In the genomic region with DNA sequence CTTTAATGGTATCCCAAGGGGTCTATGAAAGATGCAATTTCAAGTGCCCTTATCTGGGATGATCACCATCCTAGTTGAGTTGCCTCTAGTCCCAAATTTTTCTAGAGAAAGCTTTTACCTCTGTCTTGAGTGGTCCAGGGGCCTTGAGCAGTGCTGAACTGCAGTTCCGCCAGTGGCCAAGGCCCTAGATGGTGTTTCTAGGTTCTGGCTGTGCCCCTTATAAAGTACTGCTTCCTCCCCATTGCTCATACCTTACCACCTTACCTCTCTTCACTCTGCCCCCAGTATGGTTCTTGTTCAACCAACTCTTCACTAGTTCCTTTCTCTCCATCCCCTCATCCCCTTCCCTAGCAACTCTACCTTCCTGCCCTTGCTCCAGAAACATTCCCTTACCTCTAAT, we compare ENCODE assay signal across 22 cellular contexts. TPM values are rescaled to one million over a fixed set of nuclear protein-coding genes. Genes with fewer than 3 reads are reported as not detected.
DNase-seq lines count a peak whose midpoint lies in the region; ATAC-seq and TF ChIP-seq lines count a peak whose summit lies in the region.
"Had no signal": no experiment of that assay in that cellular context is flagged by ENCODE, and none has a peak within 500 bp of the region (broad histone marks: within the 10 kb centered on the region; RNA-seq: fewer than 3 reads in every experiment).

No MANE protein-coding gene starts in this region.

- H3K4me3 Mint-ChIP-seq in activated naive CD4-positive, alpha-beta T cell treated with anti-CD3 and anti-CD28 coated beads for 36 hours, result peak overlapping the region; percentile 99
- peak overlapping the region; percentile 100 for H3K4me3 Mint-ChIP-seq in activated T-helper 2 cell treated with anti-CD3 and anti-CD28 coated beads, Interferon-gamma antibody, Interleukin-2, Interleukin-4, amounts not matched to agents 10 μg/mL and 5 μg/mL and 100 μg/mL, durations not matched to agents 14 hours and 24 hours and 36 hours (ENCODE audit: low read depth)
- peak overlapping the region; percentile 97 for H3K4me3 Mint-ChIP-seq in stimulated activated effector memory CD8-positive, alpha-beta T cell treated with anti-CD3 and anti-CD28 coated beads, Interleukin-12 subunit alpha, Interleukin-12 subunit beta, amount 100 ng/mL, for 72 hours

- TF ChIP-seq POLR2A in stomach (IDR thresholded peaks at IDR 0.05) (no peak), GM18505 (IDR thresholded peaks at IDR 0.05; ENCODE audit: borderline replicate concordance, extremely low read depth, insufficient read depth, insufficient read length) (no peak)

- intact Hi-C loops in activated naive CD4-positive, alpha-beta T cell treated with anti-CD3 and anti-CD28 coated beads for 36 hours (cut with micrococcal nuclease), result loop anchor here (1.0 to 10.0 kb wide), 2 partner anchors 8 to 1429 kb away; no protein-coding TSS in a partner anchor
- intact Hi-C loops in activated T-helper 2 cell treated with anti-CD3 and anti-CD28 coated beads, Interferon-gamma antibody, Interleukin-2, Interleukin-4, amounts not matched to agents 10 μg/mL and 5 μg/mL and 100 μg/mL, durations not matched to agents 14 hours and 24 hours and 36 hours (cut with micrococcal nuclease), result no loop called here
- intact Hi-C loops in stomach (cut with DNase I; ENCODE audit: low total_unique reads), result no loop called here

- no peaks in the 10 kb centered on the region for H3K36me3 ChIP-seq in stomach
- H3K36me3 ChIP-seq: tibial artery had no signal

- H3K27ac Mint-ChIP-seq in activated naive CD4-positive, alpha-beta T cell treated with anti-CD3 and anti-CD28 coated beads for 36 hours, result peak overlapping the region; percentile 67
- peak overlapping the region; percentile 24 for H3K27ac Mint-ChIP-seq in activated T-helper 2 cell treated with anti-CD3 and anti-CD28 coated beads, Interferon-gamma antibody, Interleukin-2, Interleukin-4, amounts not matched to agents 10 μg/mL and 5 μg/mL and 100 μg/mL, durations not matched to agents 14 hours and 24 hours and 36 hours
- peak overlapping the region; percentile 98 for H3K27ac Mint-ChIP-seq in stimulated activated effector memory CD8-positive, alpha-beta T cell treated with anti-CD3 and anti-CD28 coated beads, Interleukin-12 subunit alpha, Interleukin-12 subunit beta, amount 100 ng/mL, for 72 hours

- H3K27ac ChIP-seq in stomach, result no peak overlapping the region
- H3K27ac ChIP-seq: tibial artery had no signal

- peaks cover 77% of the 10 kb centered on the region for H3K36me3 Mint-ChIP-seq in activated naive CD4-positive, alpha-beta T cell treated with anti-CD3 and anti-CD28 coated beads for 36 hours (ENCODE audit: low read depth)
- H3K36me3 Mint-ChIP-seq in activated T-helper 2 cell treated with anti-CD3 and anti-CD28 coated beads, Interferon-gamma antibody, Interleukin-2, Interleukin-4, amounts not matched to agents 10 μg/mL and 5 μg/mL and 100 μg/mL, durations not matched to agents 14 hours and 24 hours and 36 hours (ENCODE audit: low read depth), result peaks cover 80% of the 10 kb centered on the region
- peaks cover 94% of the 10 kb centered on the region for H3K36me3 Mint-ChIP-seq in stimulated activated effector memory CD8-positive, alpha-beta T cell treated with anti-CD3 and anti-CD28 coated beads, Interleukin-12 subunit alpha, Interleukin-12 subunit beta, amount 100 ng/mL, for 72 hours

- no peak for ATAC-seq in stimulated activated effector memory CD8-positive, alpha-beta T cell treated with anti-CD3 and anti-CD28 coated beads, Interleukin-12 subunit alpha, Interleukin-12 subunit beta, amount 100 ng/mL, for 72 hours
- ATAC-seq in GM18505 (IDR thresholded peaks at IDR 0.05; ENCODE audit: unreplicated experiment), result no peak
- ATAC-seq in HG03432 (IDR thresholded peaks at IDR 0.05; ENCODE audit: unreplicated experiment), result no peak

- no peaks in the 10 kb centered on the region for H3K9me3 ChIP-seq in stomach
- H3K9me3 ChIP-seq: tibial artery had no signal

- no peaks in the 10 kb centered on the region for H3K9me3 Mint-ChIP-seq in activated naive CD4-positive, alpha-beta T cell treated with anti-CD3 and anti-CD28 coated beads for 36 hours
- H3K9me3 Mint-ChIP-seq in activated T-helper 2 cell treated with anti-CD3 and anti-CD28 coated beads, Interferon-gamma antibody, Interleukin-2, Interleukin-4, amounts not matched to agents 10 μg/mL and 5 μg/mL and 100 μg/mL, durations not matched to agents 14 hours and 24 hours and 36 hours, result no peaks in the 10 kb centered on the region
- H3K9me3 Mint-ChIP-seq in stimulated activated effector memory CD8-positive, alpha-beta T cell treated with anti-CD3 and anti-CD28 coated beads, Interleukin-12 subunit alpha, Interleukin-12 subunit beta, amount 100 ng/mL, for 72 hours, result no peaks in the 10 kb centered on the region

- H3K27me3 ChIP-seq in stomach, result peaks cover 0 to 16% (median 0%) of the 10 kb centered on the region in 3 donors

- H3K27me3 Mint-ChIP-seq in activated naive CD4-positive, alpha-beta T cell treated with anti-CD3 and anti-CD28 coated beads for 36 hours (ENCODE audit: low read depth), result no peaks in the 10 kb centered on the region
- no peaks in the 10 kb centered on the region for H3K27me3 Mint-ChIP-seq in activated T-helper 2 cell treated with anti-CD3 and anti-CD28 coated beads, Interferon-gamma antibody, Interleukin-2, Interleukin-4, amounts not matched to agents 10 μg/mL and 5 μg/mL and 100 μg/mL, durations not matched to agents 14 hours and 24 hours and 36 hours (ENCODE audit: low read depth)

- TF ChIP-seq EP300 in stomach (IDR thresholded peaks at IDR 0.05), result no peak

- CTCF ChIA-PET in activated naive CD4-positive, alpha-beta T cell treated with anti-CD3 and anti-CD28 coated beads for 36 hours (lab: Charles Lee), result interaction anchor here (0.8 to 4.1 kb wide), 5 partner anchors 10 to 41 kb away, joined by 3 to 38 read pairs (median 4); no protein-coding TSS in a partner anchor

- DNase-seq in activated naive CD4-positive, alpha-beta T cell treated with anti-CD3 and anti-CD28 coated beads for 36 hours, result no peak
- DNase-seq in activated naive CD4-positive, alpha-beta T cell treated with anti-CD3 and anti-CD28 coated beads, Interleukin-2, amount 50 U/mL, for 16 hours, result no peak
- DNase-seq in GM12865 (ENCODE audit: low read depth), result no peak
- no peak for DNase-seq in activated T-helper 2 cell treated with anti-CD3 and anti-CD28 coated beads, Interferon-gamma antibody, Interleukin-2, Interleukin-4, amounts not matched to agents 10 μg/mL and 5 μg/mL and 100 μg/mL, durations not matched to agents 14 hours and 24 hours and 36 hours (ENCODE audit: low spot score)
- DNase-seq in stimulated activated effector memory CD8-positive, alpha-beta T cell treated with anti-CD3 and anti-CD28 coated beads, Interleukin-12 subunit alpha, Interleukin-12 subunit beta, amount 100 ng/mL, for 72 hours (ENCODE audit: low spot score in 2 of 2), result peak in 1 of 2 donors; percentile 53
- no peak for DNase-seq in stomach
- DNase-seq: activated CD4-positive, alpha-beta T cell treated with anti-CD3 and anti-CD28 coated beads, Interleukin-2, amount 50 U/mL, for 48 hours; glutamatergic neuron; mammary epithelial cell; NCI-H1048; NCI-H2029; NCI-H2227 treated with DMSO at 0.1 percent for 48 hours; NCI-H774; nucleus accumbens; Right ventricle myocardium superior; SW 1271; tibial artery had no signal

- H3K4me3 ChIP-seq in GM12865 (ENCODE audit: low read depth, low read length) (peak overlapping the region; percentile 91), stomach (peak overlapping the region in 1 of 4 donors; percentile 19)
- H3K4me3 ChIP-seq: tibial artery had no signal

- TF ChIP-seq CTCF in GM12865 (IDR thresholded peaks at IDR 0.05; ENCODE audit: insufficient read depth, low read depth, low read length, missing control alignments), result no peak
- TF ChIP-seq CTCF in stomach (IDR thresholded peaks at IDR 0.05), result no peak

- WGBS in stomach, 5 donors, result 67 to 100% (median 90%) methylated on average over 1 of the region's 1 CpG

- H3K4me1 Mint-ChIP-seq in activated naive CD4-positive, alpha-beta T cell treated with anti-CD3 and anti-CD28 coated beads for 36 hours (ENCODE audit: low read depth), result peaks cover 68% of the 10 kb centered on the region
- peaks cover 66% of the 10 kb centered on the region for H3K4me1 Mint-ChIP-seq in activated T-helper 2 cell treated with anti-CD3 and anti-CD28 coated beads, Interferon-gamma antibody, Interleukin-2, Interleukin-4, amounts not matched to agents 10 μg/mL and 5 μg/mL and 100 μg/mL, durations not matched to agents 14 hours and 24 hours and 36 hours (ENCODE audit: low read depth)
- H3K4me1 Mint-ChIP-seq in stimulated activated effector memory CD8-positive, alpha-beta T cell treated with anti-CD3 and anti-CD28 coated beads, Interleukin-12 subunit alpha, Interleukin-12 subunit beta, amount 100 ng/mL, for 72 hours, result peaks cover 87% of the 10 kb centered on the region

- peaks cover 0 to 24% (median 9%) of the 10 kb centered on the region in 4 donors for H3K4me1 ChIP-seq in stomach
- H3K4me1 ChIP-seq: tibial artery had no signal

RNA-seq across cellular contexts. Expression of gene BATF, which starts 3.7 kb away (rescaled TPM):
- 100 to 1,000 TPM; 178 to 179 TPM for total RNA-seq in activated naive CD4-positive, alpha-beta T cell treated with anti-CD3 and anti-CD28 coated beads for 36 hours
- total RNA-seq in activated T-helper 2 cell treated with anti-CD3 and anti-CD28 coated beads, Interferon-gamma antibody, Interleukin-2, Interleukin-4, amounts not matched to agents 10 μg/mL and 5 μg/mL and 100 μg/mL, durations not matched to agents 14 hours and 24 hours and 36 hours, result 152 and 154 TPM in 2 replicates
- 1 to 10 TPM in 3 of 5 donors, not detected in 2; 1.3 to 4.7 (median 2.6) TPM for total RNA-seq in stomach
- polyA plus RNA-seq in stomach, result 10 to 100 TPM; 10.1 to 17.7 (median 14.8) TPM
- total RNA-seq: H4, LHCN-M2, mammary epithelial cell had no signal
- polyA plus RNA-seq: mammary epithelial cell had no signal

RNA-seq across cellular contexts. Expression of gene FLVCR2, which starts 52.5 kb away (rescaled TPM):
- total RNA-seq in activated naive CD4-positive, alpha-beta T cell treated with anti-CD3 and anti-CD28 coated beads for 36 hours, result 10 to 100 TPM in 1 of 2 experiments, 1 to 10 TPM in 1; 5.8 to 10.4 TPM
- 3.2 and 5.9 TPM in 2 replicates for total RNA-seq in activated T-helper 2 cell treated with anti-CD3 and anti-CD28 coated beads, Interferon-gamma antibody, Interleukin-2, Interleukin-4, amounts not matched to agents 10 μg/mL and 5 μg/mL and 100 μg/mL, durations not matched to agents 14 hours and 24 hours and 36 hours
- total RNA-seq in stomach, result 10 to 100 TPM in 1 of 5 donors, 1 to 10 TPM in 2, under 1 TPM in 1, not detected in 1; 0.89 to 10.7 (median 3.6) TPM
- polyA plus RNA-seq in stomach, result under 1 TPM; 0.15 to 0.95 (median 0.50) TPM
- total RNA-seq: OCI-LY7 had no signal

Comparison
In these comparisons a context has a peak if more than half of its experiments do, and no peak if none do; other contexts are left out.
1. H3K27ac Mint-ChIP-seq: peak in every context shown above with its lines; median percentile 98 in stimulated activated effector memory CD8-positive, alpha-beta T cell treated with anti-CD3 and anti-CD28 coated beads, Interleukin-12 subunit alpha, Interleukin-12 subunit beta, amount 100 ng/mL, for 72 hours; 67 in activated naive CD4-positive, alpha-beta T cell treated with anti-CD3 and anti-CD28 coated beads for 36 hours; 24 in activated T-helper 2 cell treated with anti-CD3 and anti-CD28 coated beads, Interferon-gamma antibody, Interleukin-2, Interleukin-4, amounts not matched to agents 10 μg/mL and 5 μg/mL and 100 μg/mL, durations not matched to agents 14 hours and 24 hours and 36 hours.
2. RNA of gene BATF, which starts 3.7 kb away (total RNA-seq): 178 to 179 TPM in activated naive CD4-positive, alpha-beta T cell treated with anti-CD3 and anti-CD28 coated beads for 36 hours and 152 to 154 TPM in activated T-helper 2 cell treated with anti-CD3 and anti-CD28 coated beads, Interferon-gamma antibody, Interleukin-2, Interleukin-4, amounts not matched to agents 10 μg/mL and 5 μg/mL and 100 μg/mL, durations not matched to agents 14 hours and 24 hours and 36 hours; 1.3 to 4.7 TPM in stomach; every median in the first group is over 10 times any median in the second.
3. Peak in every context shown above with its lines, with median percentiles within 50 percentile points of each other: H3K4me3 Mint-ChIP-seq.